In the genomic region with DNA sequence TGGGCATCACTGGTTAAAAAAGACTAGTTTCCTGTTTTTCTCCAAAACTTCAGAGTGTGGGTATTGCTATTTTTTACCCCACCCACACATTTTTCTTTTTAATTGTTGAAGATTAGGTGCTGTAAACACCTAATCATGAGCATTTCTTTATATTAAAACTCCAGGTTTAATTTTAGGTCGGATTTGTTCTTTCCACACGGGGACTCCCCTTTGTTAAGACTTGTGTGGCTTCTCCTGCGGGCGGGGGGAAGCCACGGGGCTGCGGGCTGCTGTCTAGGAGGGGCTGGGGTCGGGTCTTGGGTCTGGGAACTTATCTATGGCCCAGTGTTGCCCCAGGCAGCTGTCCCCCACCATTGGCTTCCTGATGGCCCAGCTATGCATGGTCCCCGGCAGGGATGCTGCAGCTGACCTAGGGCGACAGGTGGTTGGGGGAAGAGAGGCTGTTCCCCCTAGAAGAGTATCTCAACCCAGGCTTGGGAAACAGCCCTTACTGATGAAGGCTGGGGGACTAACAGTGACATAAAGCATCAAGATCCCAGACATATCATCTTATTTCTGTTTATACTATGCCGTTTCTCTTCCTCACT, we compare ENCODE assay signal across 10 cellular contexts.
DNase-seq lines count a peak whose midpoint lies in the region; ATAC-seq, FAIRE-seq and TF ChIP-seq lines count a peak whose summit lies in the region.
"Had no signal": no experiment of that assay in that cellular context is flagged by ENCODE, and none has a peak within 500 bp of the region (broad histone marks: within the 10 kb centered on the region; RNA-seq: fewer than 3 reads in every experiment).

No MANE protein-coding gene starts in this region.

- intact Hi-C loops in natural killer cell (cut with micrococcal nuclease): loop anchor here (1.0 to 10.0 kb wide), 7 partner anchors 15 to 113 kb away; no protein-coding TSS in a partner anchor
- intact Hi-C loops in Caco-2 (cut with micrococcal nuclease; ENCODE audit: unreplicated experiment): no loop called here

- no peaks in the 10 kb centered on the region for H3K27me3 ChIP-seq in Caco-2 (replicated peaks; ENCODE audit: control insufficient read depth, insufficient read depth, low read length)

- no peak overlapping the region for H3K4me3 ChIP-seq in Caco-2 (ENCODE audit: low read depth, low read length)
- H3K4me3 ChIP-seq: PC-9 had no signal

- H3K9me3 Mint-ChIP-seq in natural killer cell (no peaks in the 10 kb centered on the region), Caco-2 (ENCODE audit: unreplicated experiment) (no peaks in the 10 kb centered on the region), glutamatergic neuron (ENCODE audit: unreplicated experiment) (no peaks in the 10 kb centered on the region)

- H3K36me3 Mint-ChIP-seq in T-helper 17 cell (ENCODE audit: low read depth) (peaks cover 3% of the 10 kb centered on the region), natural killer cell (no peaks in the 10 kb centered on the region), Caco-2 (ENCODE audit: insufficient read depth, unreplicated experiment) (no peaks in the 10 kb centered on the region), glutamatergic neuron (ENCODE audit: unreplicated experiment) (no peaks in the 10 kb centered on the region)

- CTCF ChIA-PET in Caco-2 (lab: Charles Lee): no interaction called here

- no TSS peak for BruUV-seq in Caco-2 (replicated peaks; lab: Mats Ljungman, UMichigan)

- H3K27ac Mint-ChIP-seq in T-helper 17 cell: peak overlapping the region; percentile 100
- peak overlapping the region; percentile 78 to 92 for H3K27ac Mint-ChIP-seq in natural killer cell
- H3K27ac Mint-ChIP-seq in Caco-2 (ENCODE audit: unreplicated experiment): no peak overlapping the region
- no peak overlapping the region for H3K27ac Mint-ChIP-seq in glutamatergic neuron (ENCODE audit: unreplicated experiment)

- H3K9me3 ChIP-seq in T-helper 17 cell (ENCODE audit: control insufficient read depth, low read length, poor library complexity, severe bottlenecking) (no peaks in the 10 kb centered on the region), Caco-2 (no peaks in the 10 kb centered on the region)

- H3K27me3 Mint-ChIP-seq in T-helper 17 cell (no peaks in the 10 kb centered on the region), natural killer cell (ENCODE audit: low read depth in 2 of 2) (no peaks in the 10 kb centered on the region), Caco-2 (ENCODE audit: insufficient read depth, unreplicated experiment) (peaks cover 5% of the 10 kb centered on the region), glutamatergic neuron (ENCODE audit: unreplicated experiment) (no peaks in the 10 kb centered on the region)

- H3K36me3 ChIP-seq in Caco-2 (ENCODE audit: control insufficient read depth, insufficient read depth, low read length): no peaks in the 10 kb centered on the region

- H3K4me1 ChIP-seq in Caco-2: no peaks in the 10 kb centered on the region

- peak; percentile 21 for ATAC-seq in HG02642 (IDR thresholded peaks at IDR 0.05; ENCODE audit: poor library complexity, unreplicated experiment)
- ATAC-seq in T-helper 17 cell: peak; percentile 42
- ATAC-seq in natural killer cell: peak in 2 of 3 donors; percentile 12 to 13

- peak overlapping the region; percentile 90 for H3K4me3 Mint-ChIP-seq in T-helper 17 cell
- H3K4me3 Mint-ChIP-seq in natural killer cell: peak overlapping the region; percentile 89
- H3K4me3 Mint-ChIP-seq in Caco-2 (ENCODE audit: unreplicated experiment): no peak overlapping the region
- no peak overlapping the region for H3K4me3 Mint-ChIP-seq in glutamatergic neuron (ENCODE audit: unreplicated experiment)

- H3K4me1 Mint-ChIP-seq in T-helper 17 cell (peaks cover 70% of the 10 kb centered on the region), natural killer cell (peaks cover 39 to 43% of the 10 kb centered on the region in 2 donors), Caco-2 (ENCODE audit: low read depth, unreplicated experiment) (no peaks in the 10 kb centered on the region), glutamatergic neuron (ENCODE audit: low read depth, unreplicated experiment) (peaks cover 35% of the 10 kb centered on the region)

- peak; percentile 54 for FAIRE-seq in GM18507 (lab: Jason Lieb, UNC)

- DNase-seq in GM18507 (ENCODE audit: extremely low spot score, insufficient read length, low read depth) (no peak), T-helper 17 cell (peak in 2 of 3 donors; percentile 22 to 39), natural killer cell (no peak), Caco-2 (no peak), glomerular visceral epithelial cell (ENCODE audit: extremely low spot score) (no peak), glutamatergic neuron (no peak)
- DNase-seq in stimulated activated CD8-positive, alpha-beta memory T cell treated with anti-CD3 and anti-CD28 coated beads, Interleukin-4, amount 100 ng/mL, for 48 hours: no peak
- DNase-seq: activated CD8-positive, alpha-beta memory T cell treated with anti-CD3 and anti-CD28 coated beads, Interleukin-2, amount 50 U/mL, for 48 hours; PC-9 had no signal

- no peak for TF ChIP-seq CTCF in natural killer cell (IDR thresholded peaks at IDR 0.05)
- no peak for TF ChIP-seq CTCF in Caco-2 (IDR thresholded peaks at IDR 0.05; ENCODE audit: insufficient read depth in 1 of 2, low read depth in 1 of 2, low read length in 1 of 2, severe bottlenecking in 1 of 2, unreplicated experiment in 1 of 2)
- TF ChIP-seq CTCF in glutamatergic neuron (IDR thresholded peaks at IDR 0.05; ENCODE audit: partially characterized antibody, unreplicated experiment): no peak

- POLR2A ChIA-PET in Caco-2 (lab: Charles Lee): no interaction called here

Comparison
In these comparisons a context has a peak if more than half of its experiments do, and no peak if none do; other contexts are left out.
1. DNase-seq: peak in T-helper 17 cell (2 of 3); none in GM18507 (single experiment), natural killer cell (single experiment), Caco-2 (0 of 2), glomerular visceral epithelial cell (single experiment), stimulated activated CD8-positive, alpha-beta memory T cell treated with anti-CD3 and anti-CD28 coated beads, Interleukin-4, amount 100 ng/mL, for 48 hours (single experiment) and glutamatergic neuron (single experiment).
2. H3K27ac Mint-ChIP-seq: peak in T-helper 17 cell (single experiment) and natural killer cell (2 of 2); none in Caco-2 (single experiment) and glutamatergic neuron (single experiment).
3. H3K4me3 Mint-ChIP-seq: peak in T-helper 17 cell (single experiment) and natural killer cell (single experiment); none in Caco-2 (single experiment) and glutamatergic neuron (single experiment).
4. Peak in every context shown above with its lines, with median percentiles within 50 percentile points of each other: ATAC-seq.